In the genomic region with DNA sequence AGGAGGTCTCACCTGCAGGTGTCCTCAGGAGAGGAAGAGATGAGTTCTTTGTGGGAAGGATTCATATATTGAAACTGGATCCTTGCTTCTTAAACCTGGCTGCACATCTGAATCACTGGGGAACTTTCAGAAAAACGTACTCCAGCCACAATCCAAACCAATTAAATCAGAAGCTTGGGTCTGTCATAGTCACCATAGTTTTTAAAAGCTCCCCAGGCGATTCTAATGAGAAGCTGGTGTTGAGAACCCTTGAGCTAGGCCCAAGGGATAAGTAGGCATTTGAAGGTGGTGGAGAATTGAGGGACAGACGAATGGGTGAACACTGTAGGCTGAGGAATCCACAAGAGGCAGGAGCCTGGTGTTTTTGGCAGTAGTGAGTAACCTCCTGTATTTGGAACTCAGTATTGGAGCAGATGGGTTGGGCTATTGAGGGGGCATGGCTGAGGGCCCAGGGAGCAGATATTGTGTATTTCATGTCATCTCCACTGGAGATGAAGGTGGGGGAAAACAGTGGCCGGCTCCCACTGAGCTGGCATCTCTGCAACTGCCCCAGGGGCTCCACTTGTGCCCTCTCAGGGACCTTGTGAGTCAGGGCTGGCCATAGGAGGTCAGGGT, we compare ENCODE assay signal across 18 cellular contexts. TPM values are rescaled to one million over a fixed set of nuclear protein-coding genes. Genes with fewer than 3 reads are reported as not detected.
"Had no signal": no experiment of that assay in that cellular context is flagged by ENCODE, and none has a peak within 500 bp of the region (broad histone marks: within the 10 kb centered on the region; RNA-seq: fewer than 3 reads in every experiment).

No MANE protein-coding gene starts in this region.

- H3K4me3 ChIP-seq: left lung, pancreas, transverse colon had no signal

- H3K4me1 ChIP-seq: left lung, pancreas, transverse colon had no signal

- DNase-seq: activated CD4-positive, alpha-beta T cell treated with anti-CD3 and anti-CD28 coated beads, Interleukin-2, amount 50 U/mL, for 1 hour; effector CD8-positive, alpha-beta T cell; foreskin fibroblast; hippocampal formation; mammary epithelial cell; naive B cell; stimulated activated CD4-positive, alpha-beta T cell treated with anti-CD3 and anti-CD28 coated beads, Interleukin-4, amount 100 ng/mL, for 1 hour; stimulated activated naive CD4-positive, alpha-beta T cell; T-cell; T-helper 9 cell; transverse colon had no signal

- ATAC-seq: activated CD4-positive, CD25-positive, alpha-beta regulatory T cell treated with anti-CD3 and anti-CD28 coated beads, Interleukin-2, amount 50 U/mL, for 24 hours; activated naive CD4-positive, alpha-beta T cell treated with anti-CD3 and anti-CD28 coated beads, Interleukin-2, amount 50 U/mL, for 72 hours; left lung; pancreas; T-cell had no signal

- H3K27ac ChIP-seq: left lung, pancreas, transverse colon had no signal

- H3K27me3 ChIP-seq: left lung, pancreas, transverse colon had no signal

- H3K9me3 ChIP-seq: left lung, pancreas, transverse colon had no signal

- H3K36me3 ChIP-seq: left lung, pancreas, transverse colon had no signal

RNA-seq across cellular contexts. Expression of gene ADCYAP1R1, which starts 14.5 kb away (rescaled TPM):
- total RNA-seq: activated naive CD4-positive, alpha-beta T cell treated with anti-CD3 and anti-CD28 coated beads, Interleukin-2, amount 50 U/mL, for 72 hours; activated T-helper 2 cell treated with anti-CD3 and anti-CD28 coated beads, Interferon-gamma antibody, Interleukin-2, Interleukin-4, amounts not matched to agents 10 μg/mL and 5 μg/mL and 100 μg/mL, durations not matched to agents 14 hours and 24 hours and 36 hours; mammary epithelial cell; renal cortical epithelial cell; T-cell had no signal
- polyA plus RNA-seq: keratinocyte, mammary epithelial cell had no signal
